In genomic region chrX:65874765-65875164, GRCh38 we compare ENCODE assay signal across 1 cellular context.
TF ChIP-seq lines count a peak whose summit lies in the region.

No MANE protein-coding gene starts in this region.

TF ChIP-seq in HCT116, 20 proteins besides CTCF, POLR2A, EP300 and RAD21 (continued from another document):
- TF ChIP-seq, protein P1, sequence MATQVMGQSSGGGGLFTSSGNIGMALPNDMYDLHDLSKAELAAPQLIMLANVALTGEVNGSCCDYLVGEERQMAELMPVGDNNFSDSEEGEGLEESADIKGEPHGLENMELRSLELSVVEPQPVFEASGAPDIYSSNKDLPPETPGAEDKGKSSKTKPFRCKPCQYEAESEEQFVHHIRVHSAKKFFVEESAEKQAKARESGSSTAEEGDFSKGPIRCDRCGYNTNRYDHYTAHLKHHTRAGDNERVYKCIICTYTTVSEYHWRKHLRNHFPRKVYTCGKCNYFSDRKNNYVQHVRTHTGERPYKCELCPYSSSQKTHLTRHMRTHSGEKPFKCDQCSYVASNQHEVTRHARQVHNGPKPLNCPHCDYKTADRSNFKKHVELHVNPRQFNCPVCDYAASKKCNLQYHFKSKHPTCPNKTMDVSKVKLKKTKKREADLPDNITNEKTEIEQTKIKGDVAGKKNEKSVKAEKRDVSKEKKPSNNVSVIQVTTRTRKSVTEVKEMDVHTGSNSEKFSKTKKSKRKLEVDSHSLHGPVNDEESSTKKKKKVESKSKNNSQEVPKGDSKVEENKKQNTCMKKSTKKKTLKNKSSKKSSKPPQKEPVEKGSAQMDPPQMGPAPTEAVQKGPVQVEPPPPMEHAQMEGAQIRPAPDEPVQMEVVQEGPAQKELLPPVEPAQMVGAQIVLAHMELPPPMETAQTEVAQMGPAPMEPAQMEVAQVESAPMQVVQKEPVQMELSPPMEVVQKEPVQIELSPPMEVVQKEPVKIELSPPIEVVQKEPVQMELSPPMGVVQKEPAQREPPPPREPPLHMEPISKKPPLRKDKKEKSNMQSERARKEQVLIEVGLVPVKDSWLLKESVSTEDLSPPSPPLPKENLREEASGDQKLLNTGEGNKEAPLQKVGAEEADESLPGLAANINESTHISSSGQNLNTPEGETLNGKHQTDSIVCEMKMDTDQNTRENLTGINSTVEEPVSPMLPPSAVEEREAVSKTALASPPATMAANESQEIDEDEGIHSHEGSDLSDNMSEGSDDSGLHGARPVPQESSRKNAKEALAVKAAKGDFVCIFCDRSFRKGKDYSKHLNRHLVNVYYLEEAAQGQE (IDR thresholded peaks at IDR 0.05; ENCODE audit: low read depth): no peak
- TF ChIP-seq YY1 (IDR thresholded peaks at IDR 0.05; ENCODE audit: extremely low read depth, insufficient replicate concordance, low read depth, low read length): no peak
